Comparison of ENCODE assay signal across 15 cellular contexts in genomic region chr1:59413327-59413720, GRCh38.
A peak's percentile ranks its signal among the peaks of the same experiment; 100 is the strongest.
DNase-seq lines count a peak whose midpoint lies in the region; ATAC-seq, FAIRE-seq and TF ChIP-seq lines count a peak whose summit lies in the region.
"Had no signal": no experiment of that assay in that cellular context is flagged by ENCODE, and none has a peak within 500 bp of the region (broad histone marks: within the 10 kb centered on the region; RNA-seq: fewer than 3 reads in every experiment).

No MANE protein-coding gene starts in this region.

- CTCF ChIA-PET in mammary epithelial cell (lab: Charles Lee; ENCODE audit: low non-redundant PET) = no interaction called here
- CTCF ChIA-PET in MCF 10A (lab: Yijun Ruan, JAX) = no interaction called here
- CTCF ChIA-PET in GM12878 (lab: Yijun Ruan, JAX) = no interaction called here

- H3K9me3 Mint-ChIP-seq in MCF 10A (ENCODE audit: unreplicated experiment) = peaks cover 5% of the 10 kb centered on the region
- H3K9me3 Mint-ChIP-seq: CD4-positive, alpha-beta T cell had no signal

- H3K4me1 ChIP-seq in mammary epithelial cell (ENCODE audit: insufficient read depth, low read length) (no peaks in the 10 kb centered on the region), GM12878 (ENCODE audit: control insufficient read depth, insufficient read depth, low read length) (peaks cover 21% of the 10 kb centered on the region), psoas muscle (peaks cover 71% of the 10 kb centered on the region)
- H3K4me1 ChIP-seq: A549 had no signal

- H3K9me3 ChIP-seq in mammary epithelial cell (replicated peaks; ENCODE audit: insufficient read depth, low read length) = no peaks in the 10 kb centered on the region
- H3K9me3 ChIP-seq in GM12878 (replicated peaks; ENCODE audit: control insufficient read depth, insufficient read depth, low read length) = no peaks in the 10 kb centered on the region
- H3K9me3 ChIP-seq in psoas muscle = no peaks in the 10 kb centered on the region
- H3K9me3 ChIP-seq: A549 had no signal

- dilution Hi-C loops in mammary epithelial cell (cut with HindIII; ENCODE audit: low sequenced_read_pairs) = no loop called here

- H3K4me3 Mint-ChIP-seq in MCF 10A (ENCODE audit: unreplicated experiment) = no peak overlapping the region
- H3K4me3 Mint-ChIP-seq: CD4-positive, alpha-beta T cell had no signal

- POLR2A ChIA-PET in MCF 10A (lab: Yijun Ruan, JAX) (interaction anchor here (1.2 kb wide), 1 partner anchor 9 kb away, joined by 3 read pairs; no protein-coding TSS in a partner anchor), GM12878 (lab: Charles Lee) (no interaction called here)

- ATAC-seq in GM12878 (no peak), psoas muscle (no peak), HG02885 (IDR thresholded peaks at IDR 0.05; ENCODE audit: poor library complexity, unreplicated experiment) (no peak)
- ATAC-seq: A549 had no signal

- in situ Hi-C loops in mammary epithelial cell (cut with MboI; ENCODE audit: low sequenced_read_pairs in 2 of 2) (no loop called here), GM12878 (cut with MboI) (no loop called here)

- H3K4me2 ChIP-seq in mammary epithelial cell (ENCODE audit: insufficient read depth, low read depth, low read length) (no peak overlapping the region), GM12878 (ENCODE audit: control insufficient read depth, insufficient read depth) (0 out of 2 replicates have a peak overlapping the region, but pooled peaks have one; percentile 5)
- H3K4me2 ChIP-seq: A549 had no signal

- H3K36me3 ChIP-seq in mammary epithelial cell (ENCODE audit: insufficient read depth, low read length) = no peaks in the 10 kb centered on the region
- H3K36me3 ChIP-seq in GM12878 (ENCODE audit: control insufficient read depth in 2 of 2, insufficient read depth in 2 of 2, low read length in 1 of 2) = no peaks in the 10 kb centered on the region
- H3K36me3 ChIP-seq in psoas muscle (ENCODE audit: insufficient read depth in 1 of 2, low read depth in 1 of 2) = no peaks in the 10 kb centered on the region
- H3K36me3 ChIP-seq in H7 (replicated peaks; ENCODE audit: control insufficient read depth, insufficient read depth, low read length) = no peaks in the 10 kb centered on the region

- WGBS in mammary epithelial cell (ENCODE audit: low coverage, missing lambda C conversion rate) = 94% methylated on average over 1 of the region's 1 CpG
- WGBS in GM12878 (ENCODE audit: insufficient coverage, insufficient replicate concordance, low lambda C conversion rate, missing lambda C conversion rate) = 13% methylated on average over 1 of the region's 1 CpG
- 91 to 95% (median 93%) methylated on average over 1 of the region's 1 CpG for WGBS in psoas muscle, 3 donors

- H3K79me2 ChIP-seq in mammary epithelial cell (ENCODE audit: insufficient read depth, low read length) (no peaks in the 10 kb centered on the region), GM12878 (ENCODE audit: control insufficient read depth, insufficient read depth, low read length) (no peaks in the 10 kb centered on the region)

- no peak for TF ChIP-seq POLR2A in GM12878 (IDR thresholded peaks at IDR 0.05; ENCODE audit: low read depth, low read length)

- no peak for TF ChIP-seq CTCF in mammary epithelial cell (conservative IDR thresholded peaks at IDR 0.05 in 1 of 2, IDR thresholded peaks at IDR 0.05 in 1 of 2; ENCODE audit: extremely low read depth in 1 of 2, insufficient read depth in 1 of 2, low read depth in 1 of 2, low read length in 2 of 2)
- TF ChIP-seq CTCF in MCF 10A (IDR thresholded peaks at IDR 0.05; ENCODE audit: unreplicated experiment) = no peak
- no peak for TF ChIP-seq CTCF in GM12878 (IDR thresholded peaks at IDR 0.05 in 2 of 3, conservative IDR thresholded peaks at IDR 0.05 in 1 of 3; ENCODE audit: control insufficient read depth in 2 of 3, extremely low read depth in 1 of 3, insufficient read depth in 1 of 3, low read depth in 3 of 3, low read length in 3 of 3)
- TF ChIP-seq CTCF in psoas muscle (IDR thresholded peaks at IDR 0.05) = no peak

- no peak for TF ChIP-seq RAD21 in GM12878 (IDR thresholded peaks at IDR 0.05; ENCODE audit: insufficient read depth, low read depth, low read length)

- BruUV-seq in mammary epithelial cell (replicated peaks; lab: Mats Ljungman, UMichigan) = no TSS peak
- no TSS peak for BruUV-seq in MCF 10A (replicated peaks; lab: Mats Ljungman, UMichigan)
- BruUV-seq in GM12878 (replicated peaks; lab: Mats Ljungman, UMichigan) = no TSS peak

- no peak overlapping the region for H3K27ac ChIP-seq in mammary epithelial cell (ENCODE audit: insufficient read depth, low read depth, low read length)
- no peak overlapping the region for H3K27ac ChIP-seq in GM12878 (ENCODE audit: control insufficient read depth, insufficient read depth)
- peak overlapping the region; percentile 69 for H3K27ac ChIP-seq in psoas muscle
- H3K27ac ChIP-seq: 22Rv1, A549, C4-2B had no signal

- RAD21 ChIA-PET in GM12878 (lab: Charles Lee; ENCODE audit: unreplicated experiment) = no interaction called here

- H2AFZ ChIP-seq in mammary epithelial cell (ENCODE audit: low read depth, low read length) (no peak overlapping the region), GM12878 (ENCODE audit: control insufficient read depth, low read depth, low read length) (no peak overlapping the region)

- H3K4me3 ChIP-seq in mammary epithelial cell (replicated peaks in 1 of 3; ENCODE audit: insufficient read depth in 1 of 3, low read depth in 2 of 3, low read length in 3 of 3) (no peak overlapping the region), GM12878 (no peak overlapping the region), psoas muscle (no peak overlapping the region), H7 (ENCODE audit: insufficient read depth, low read depth, low read length) (no peak overlapping the region)
- H3K4me3 ChIP-seq: A549 had no signal

- H3K27me3 Mint-ChIP-seq in MCF 10A (ENCODE audit: insufficient read depth, unreplicated experiment) = no peaks in the 10 kb centered on the region
- H3K27me3 Mint-ChIP-seq: CD4-positive, alpha-beta T cell had no signal

- no peak overlapping the region for H3K27ac Mint-ChIP-seq in MCF 10A (ENCODE audit: low read depth, unreplicated experiment)
- H3K27ac Mint-ChIP-seq: CD4-positive, alpha-beta T cell had no signal

- H3K9ac ChIP-seq in mammary epithelial cell (ENCODE audit: insufficient read depth, low read length) = no peak overlapping the region
- no peak overlapping the region for H3K9ac ChIP-seq in GM12878 (ENCODE audit: control insufficient read depth, insufficient read depth, low read length)

- H3K27me3 ChIP-seq in mammary epithelial cell (ENCODE audit: insufficient read depth, low read length) (no peaks in the 10 kb centered on the region), GM12878 (replicated peaks in 1 of 2; ENCODE audit: control insufficient read depth in 2 of 2, insufficient read depth in 2 of 2, low read length in 1 of 2) (no peaks in the 10 kb centered on the region), psoas muscle (ENCODE audit: insufficient read depth in 3 of 3, low read length in 2 of 3) (no peaks in the 10 kb centered on the region), H7 (ENCODE audit: control insufficient read depth, insufficient read depth, low read length) (no peaks in the 10 kb centered on the region)

- FAIRE-seq in GM12878 (lab: Jason Lieb, UNC) = no peak
- FAIRE-seq: A549, HTR-8/SVneo had no signal

- H3K4me1 Mint-ChIP-seq in MCF 10A (ENCODE audit: insufficient read depth, unreplicated experiment) = peaks cover 6% of the 10 kb centered on the region

- SMC1A ChIA-PET in GM12878 (lab: Charles Lee; ENCODE audit: uncharacterized antibody, unreplicated experiment) = interaction anchor here (1.0 kb wide), 1 partner anchor 64 kb away, joined by 3 read pairs; no protein-coding TSS in a partner anchor

- no peaks in the 10 kb centered on the region for H4K20me1 ChIP-seq in mammary epithelial cell (ENCODE audit: insufficient read depth, low read length)
- no peaks in the 10 kb centered on the region for H4K20me1 ChIP-seq in GM12878 (ENCODE audit: control insufficient read depth, insufficient read depth)

- TF ChIP-seq EP300 in GM12878 (IDR thresholded peaks at IDR 0.05; ENCODE audit: borderline replicate concordance in 1 of 2, control insufficient read depth in 1 of 2, low read depth in 2 of 2, low read length in 2 of 2) = no peak

- intact Hi-C loops in mammary epithelial cell (cut with micrococcal nuclease) = no loop called here
- intact Hi-C loops in MCF 10A (cut with micrococcal nuclease) = no loop called here
- intact Hi-C loops in GM12878 (cut with micrococcal nuclease; ENCODE audit: unreplicated experiment) = no loop called here
- intact Hi-C loops in psoas muscle (cut with DNase I) = loop anchor here in 1 of 2 donors (5.0 kb wide), 1 partner anchor 104 kb away; no protein-coding TSS in a partner anchor

- H3K36me3 Mint-ChIP-seq in MCF 10A (ENCODE audit: insufficient read depth, unreplicated experiment) = no peaks in the 10 kb centered on the region

- DNase-seq in mammary epithelial cell (peak; percentile 4), MCF 10A (ENCODE audit: unreplicated experiment) (no peak), GM12878 (ENCODE audit: low read depth, low spot score) (no peak), psoas muscle (no peak), H7 (no peak), kidney glomerular epithelial cell (lab: John Stamatoyannopoulos, UW) (no peak), NCI-H2227 (lab: John Stamatoyannopoulos, UW; ENCODE audit: unreplicated experiment) (no peak)
- DNase-seq: CD4-positive, alpha-beta T cell; DMS79 treated with DMSO at 0.1 percent for 48 hours; HCEC 1CT had no signal

TF ChIP-seq in GM12878, 131 proteins besides CTCF, POLR2A, EP300 and RAD21 (continues in another document):
- TF ChIP-seq NR2C2 (IDR thresholded peaks at IDR 0.05; ENCODE audit: borderline replicate concordance, control insufficient read depth, insufficient read length, low read depth) (no peak), SUPT20H (IDR thresholded peaks at IDR 0.05; ENCODE audit: borderline replicate concordance, control insufficient read depth, low read depth, low read length) (no peak), CHD1 (IDR thresholded peaks at IDR 0.05; ENCODE audit: low read depth, low read length) (no peak), MEF2B (IDR thresholded peaks at IDR 0.05; ENCODE audit: partially characterized antibody, poor library complexity, severe bottlenecking) (no peak), ETV6 (conservative IDR thresholded peaks at IDR 0.05 in 1 of 2, IDR thresholded peaks at IDR 0.05 in 1 of 2; ENCODE audit: borderline replicate concordance in 1 of 2, low read depth in 1 of 2) (no peak), SP1 (IDR thresholded peaks at IDR 0.05; ENCODE audit: low read depth, low read length) (no peak), STAT3 (IDR thresholded peaks at IDR 0.05; ENCODE audit: low read depth, low read length) (no peak), POLR2AphosphoS2 (IDR thresholded peaks at IDR 0.05; ENCODE audit: low read depth, low read length) (no peak), RFX5 (IDR thresholded peaks at IDR 0.05; ENCODE audit: low read depth, low read length) (no peak), ZSCAN29 (IDR thresholded peaks at IDR 0.05) (no peak), MEF2A (IDR thresholded peaks at IDR 0.05; ENCODE audit: insufficient read depth, low read depth, low read length) (no peak)
